ENCODE assay signal across 6 cellular contexts in the genomic region with DNA sequence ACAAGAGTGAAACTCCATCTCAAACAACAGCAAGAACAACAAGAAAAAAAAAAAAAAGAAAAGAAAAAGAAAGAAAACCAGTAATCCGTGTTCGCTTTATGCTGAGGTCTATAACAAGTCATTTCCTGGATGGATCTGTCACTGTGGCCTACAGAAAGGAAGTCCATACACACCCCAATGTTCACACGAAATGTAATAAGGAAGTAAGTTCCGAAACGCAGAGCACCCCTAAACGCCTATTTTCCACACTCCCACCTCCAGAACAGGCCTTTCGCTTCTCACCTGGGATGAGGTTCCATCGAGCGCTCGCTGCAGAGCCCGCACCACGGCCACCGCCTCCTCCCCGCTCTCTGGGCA. TPM values are rescaled to one million over a fixed set of nuclear protein-coding genes. Genes with fewer than 3 reads are reported as not detected.
A peak's percentile ranks its signal among the peaks of the same experiment; 100 is the strongest.
DNase-seq lines count a peak whose midpoint lies in the region; ATAC-seq, FAIRE-seq and TF ChIP-seq lines count a peak whose summit lies in the region.

No MANE protein-coding gene starts in this region.

- H4K8ac ChIP-seq in H1 (ENCODE audit: extremely low read depth, insufficient read depth, low read length) = peak overlapping the region; percentile 99; the same call in 1 of the 2 replicates

- H3K79me1 ChIP-seq in H1 (ENCODE audit: low read depth, low read length) = peaks cover 7% of the 10 kb centered on the region; the same call in 1 of the 2 replicates

- no peak overlapping the region for H4K91ac ChIP-seq in H1 (replicated peaks; ENCODE audit: insufficient read length, low read length)

- peaks cover 7% of the 10 kb centered on the region; the same call in 1 of the 2 replicates for H3K23me2 ChIP-seq in H1 (ENCODE audit: low read depth, low read length)

- H2AFZ ChIP-seq in Loucy (ENCODE audit: low read length) (peak overlapping the region; percentile 97; the same call in 1 of the 2 replicates), H1 (ENCODE audit: low read length) (no peak overlapping the region)

- no peak overlapping the region for H3K14ac ChIP-seq in H1 (ENCODE audit: insufficient read length)

- H3K9me3 ChIP-seq in Loucy (ENCODE audit: insufficient read depth, low read depth, low read length) = no peaks in the 10 kb centered on the region; the same call in 1 of the 2 replicates
- peaks cover 4 to 5% of the 10 kb centered on the region in 2 experiments; a peak in 3 of 4 replicates for H3K9me3 ChIP-seq in H1 (ENCODE audit: insufficient read depth in 2 of 2, low read depth in 1 of 2, low read length in 1 of 2)
- peaks cover 2% of the 10 kb centered on the region for H3K9me3 ChIP-seq in skeletal muscle satellite cell (replicated peaks; ENCODE audit: low read length)

- TF ChIP-seq POLR2A in GM12891 (IDR thresholded peaks at IDR 0.05; ENCODE audit: low read depth, low read length) (no peak), H1 (IDR thresholded peaks at IDR 0.05; ENCODE audit: control extremely low read depth in 1 of 2, low read depth in 2 of 2, low read length in 2 of 2) (no peak)

- H3K4me2 ChIP-seq in Loucy (ENCODE audit: low read depth, low read length, poor library complexity, severe bottlenecking) (peak overlapping the region; percentile 90), H1 (ENCODE audit: insufficient read depth in 1 of 2, low read depth in 2 of 2, low read length in 2 of 2) (peak overlapping the region; percentile 63 to 93), skeletal muscle satellite cell (ENCODE audit: low read length) (peak overlapping the region; percentile 83)

- peak overlapping the region; percentile 99 for H3K4me3 ChIP-seq in Loucy (ENCODE audit: low read length, poor library complexity, severe bottlenecking)
- peak overlapping the region; percentile 86 to 100 (median 93) for H3K4me3 ChIP-seq in H1 (ENCODE audit: extremely low read depth in 1 of 4, insufficient read depth in 2 of 4, low read depth in 3 of 4, low read length in 4 of 4)
- peak overlapping the region; percentile 85 for H3K4me3 ChIP-seq in skeletal muscle satellite cell (ENCODE audit: low read length)

- peak overlapping the region; percentile 88; the same call in 1 of the 2 replicates for H3K27ac ChIP-seq in H1 (ENCODE audit: low read depth, low read length)

- no peak overlapping the region for H2BK120ac ChIP-seq in H1 (replicated peaks; ENCODE audit: low read depth, low read length)

- H4K20me1 ChIP-seq in Loucy (ENCODE audit: insufficient read depth, low read length, poor library complexity, severe bottlenecking) (peaks cover 32% of the 10 kb centered on the region), H1 (replicated peaks in 1 of 2; ENCODE audit: control insufficient read depth in 1 of 2, insufficient read depth in 2 of 2, low read length in 2 of 2) (peaks cover 5 to 12% of the 10 kb centered on the region in 2 experiments)

- no peak overlapping the region for H2BK20ac ChIP-seq in H1 (ENCODE audit: low read length)

- H3K9ac ChIP-seq in Loucy (ENCODE audit: low read depth, low read length, poor library complexity, severe bottlenecking) (peak overlapping the region; percentile 91), H1 (replicated peaks in 1 of 4; ENCODE audit: extremely low read depth in 1 of 4, low read depth in 3 of 4, low read length in 3 of 4) (peak overlapping the region; percentile 46 to 95 (median 90)), skeletal muscle satellite cell (ENCODE audit: low read depth, low read length) (peak overlapping the region; percentile 95)

- FAIRE-seq in GM12891 (lab: Jason Lieb, UNC) (no peak), H1 (lab: Jason Lieb, UNC) (no peak)

- H3K23ac ChIP-seq in H1 (ENCODE audit: insufficient read length) = no peak overlapping the region

- WGBS in H1 (ENCODE audit: extremely low coverage in 1 of 2, insufficient coverage in 1 of 2, insufficient read length in 1 of 2, insufficient replicate concordance in 2 of 2, low coverage in 1 of 2, low lambda C conversion rate in 2 of 2, missing lambda C conversion rate in 1 of 2), 2 experiments = 3% methylated on average over 12 of the region's 14 CpGs; no CpG with 5 or more reads in 1 of the 2 experiments

- DNase-seq in GM12891 (ENCODE audit: insufficient read length, low spot score) (no peak), H1 (ENCODE audit: low read depth in 1 of 2, low spot score in 2 of 2) (no peak), glomerular visceral epithelial cell (ENCODE audit: extremely low spot score) (no peak)

- TF ChIP-seq EP300 in H1 (IDR thresholded peaks at IDR 0.05; ENCODE audit: borderline replicate concordance in 1 of 2, low read depth in 2 of 2, low read length in 2 of 2) = no peak

- H3K18ac ChIP-seq in H1 (ENCODE audit: extremely low read depth, low read length) = no peak overlapping the region

- no peak overlapping the region for H2AK5ac ChIP-seq in H1 (ENCODE audit: low read depth, low read length)

- H3K27me3 ChIP-seq in Loucy (ENCODE audit: insufficient read depth, low read length, poor library complexity, severe bottlenecking) (no peaks in the 10 kb centered on the region), H1 (replicated peaks in 1 of 4; ENCODE audit: control insufficient read depth in 3 of 4, extremely low read depth in 1 of 4, insufficient read depth in 3 of 4, low read length in 3 of 4) (no peaks in the 10 kb centered on the region), skeletal muscle satellite cell (ENCODE audit: control insufficient read depth, insufficient read depth, low read length) (no peaks in the 10 kb centered on the region)

- TF ChIP-seq RAD21 in H1 (IDR thresholded peaks at IDR 0.05 in 1 of 2, conservative IDR thresholded peaks at IDR 0.05 in 1 of 2; ENCODE audit: low read depth in 2 of 2, low read length in 2 of 2) = no peak

- POLR2A ChIA-PET in H1 (lab: Charles Lee; ENCODE audit: partially characterized antibody) = interaction anchor here (1.0 to 3.4 kb wide), 12 partner anchors 10 to 118 kb away, joined by 3 to 21 read pairs (median 6); a partner anchor contains a TSS

- H3F3A ChIP-seq in Loucy (ENCODE audit: low read depth) = no peaks in the 10 kb centered on the region

- H3K4me1 ChIP-seq in Loucy (ENCODE audit: insufficient read depth, low read length, poor library complexity, severe bottlenecking) (peaks cover 21% of the 10 kb centered on the region), H1 (replicated peaks in 1 of 4; ENCODE audit: control insufficient read depth in 3 of 4, insufficient read depth in 4 of 4, low read length in 3 of 4) (peaks cover 0 to 4% (median 0%) of the 10 kb centered on the region in 4 experiments; a peak in 3 of 7 replicates), skeletal muscle satellite cell (ENCODE audit: control insufficient read depth, insufficient read depth, low read length) (peaks cover 10% of the 10 kb centered on the region)

- H2BK5ac ChIP-seq in H1 (ENCODE audit: low read depth, low read length) = peak overlapping the region; percentile 93

- H3K36me3 ChIP-seq in Loucy (ENCODE audit: insufficient read depth, low read length) (peaks cover 2% of the 10 kb centered on the region; the same call in 1 of the 2 replicates), H1 (ENCODE audit: control insufficient read depth in 2 of 4, insufficient read depth in 4 of 4, low read length in 3 of 4) (peaks cover 0 to 19% (median 9%) of the 10 kb centered on the region in 4 experiments; a peak in 6 of 8 replicates), skeletal muscle satellite cell (ENCODE audit: insufficient read depth, low read length) (peaks cover 19% of the 10 kb centered on the region)

- H2BK15ac ChIP-seq in H1 (ENCODE audit: low read length) = no peak overlapping the region

- no peak overlapping the region for H3K56ac ChIP-seq in H1 (replicated peaks; ENCODE audit: insufficient read length, low read depth, low read length)

- CTCF ChIA-PET in H1 (lab: Charles Lee; ENCODE audit: partially characterized antibody) = interaction anchor here (2.0 kb wide), 1 partner anchor 41 kb away, joined by 6 read pairs; no protein-coding TSS in a partner anchor

- ATAC-seq in HG02970 (IDR thresholded peaks at IDR 0.05; ENCODE audit: low FRiP score, unreplicated experiment) = no peak

- H3K4ac ChIP-seq in H1 (replicated peaks; ENCODE audit: insufficient read length, low read depth, low read length) = no peak overlapping the region

- H3K9me2 ChIP-seq in Loucy (replicated peaks; ENCODE audit: low read depth, low read length) = no peaks in the 10 kb centered on the region

- peak overlapping the region; percentile 60; the same call in 1 of the 2 replicates for H2BK12ac ChIP-seq in H1 (ENCODE audit: low read depth, low read length)

- TF ChIP-seq CTCF in Loucy (conservative IDR thresholded peaks at IDR 0.05; ENCODE audit: low read length) (no peak), H1 (IDR thresholded peaks at IDR 0.05; ENCODE audit: control extremely low read depth in 1 of 3, insufficient read depth in 1 of 3, low read depth in 1 of 3, low read length in 3 of 3) (no peak)

- H3K79me2 ChIP-seq in Loucy (ENCODE audit: insufficient read depth, low read length) = peaks cover 60% of the 10 kb centered on the region
- H3K79me2 ChIP-seq in H1 (ENCODE audit: control insufficient read depth in 1 of 2, insufficient read depth in 2 of 2, low read length in 2 of 2) = peaks cover 9 to 33% of the 10 kb centered on the region in 2 experiments

- H4K5ac ChIP-seq in H1 (ENCODE audit: insufficient read length, low read depth, low read length) = peak overlapping the region; percentile 39

RNA-seq across cellular contexts. Expression of a gene that starts 0.7 kb away (rescaled TPM):
- 22.7 TPM for polyA plus RNA-seq in GM12891 (2012; ENCODE audit: low read depth, missing spikeins)
- 19.3 and 24.0 TPM in 2 replicates for total RNA-seq in H1 (2021; fragmentation: NEBNext Ultra II Directional; extraction: Animal tissue kit (Norgen Biotek cat#: 25700))
- 6.6 and 7.6 TPM in 2 replicates for polyA plus RNA-seq in H1 (2011; rRNA removed)
- polyA plus RNA-seq in H1 (2011; cell fraction: cytosol; rRNA removed) = 11.1 TPM
- 5.8 TPM for polyA plus RNA-seq in H1 (2011; cell fraction: nucleus; rRNA removed)
- 15.6 to 17.2 TPM (median 15.8 TPM) in 4 replicates for polyA plus RNA-seq in H1 (2012, experiment 1 of 2)
- 7.8 TPM for polyA plus RNA-seq in H1 (2012, experiment 2 of 2)
- 11.4 TPM for polyA plus RNA-seq in H1 (2013, experiment 1 of 2)
- 11.3 TPM for polyA plus RNA-seq in H1 (2013, experiment 2 of 2)
- 12.1 and 15.3 TPM in 2 replicates for polyA minus RNA-seq in H1 (2011; rRNA and poly(A)+ RNA removed)
- 13.5 TPM for polyA minus RNA-seq in H1 (2011; cell fraction: cytosol; rRNA and poly(A)+ RNA removed)
- 15.7 TPM for polyA minus RNA-seq in H1 (2011; cell fraction: nucleus; rRNA and poly(A)+ RNA removed)
- total RNA-seq in skeletal muscle satellite cell (2012; rRNA removed) = 19.2 and 24.3 TPM in 2 replicates

RNA-seq across cellular contexts. Expression of a gene that starts 5.1 kb away (rescaled TPM):
- 4.2 TPM for polyA plus RNA-seq in GM12891 (2012; ENCODE audit: low read depth, missing spikeins)
- 12.9 and 13.5 TPM in 2 replicates for total RNA-seq in H1 (2021; fragmentation: NEBNext Ultra II Directional; extraction: Animal tissue kit (Norgen Biotek cat#: 25700))
- 4.3 and 5.3 TPM in 2 replicates for polyA plus RNA-seq in H1 (2011; rRNA removed)
- 7.4 TPM for polyA plus RNA-seq in H1 (2011; cell fraction: cytosol; rRNA removed)
- 7.8 TPM for polyA plus RNA-seq in H1 (2011; cell fraction: nucleus; rRNA removed)
- 9.3 to 11.7 TPM (median 10.3 TPM) in 4 replicates for polyA plus RNA-seq in H1 (2012, experiment 1 of 2)
- polyA plus RNA-seq in H1 (2012, experiment 2 of 2) = 1.1 TPM
- polyA plus RNA-seq in H1 (2013, experiment 1 of 2) = 8.4 TPM
- 8.9 TPM for polyA plus RNA-seq in H1 (2013, experiment 2 of 2)
- polyA minus RNA-seq in H1 (2011; rRNA and poly(A)+ RNA removed) = 23.9 TPM in 2 replicates
- 10.9 TPM for polyA minus RNA-seq in H1 (2011; cell fraction: cytosol; rRNA and poly(A)+ RNA removed)
- 10.7 TPM for polyA minus RNA-seq in H1 (2011; cell fraction: nucleus; rRNA and poly(A)+ RNA removed)
- total RNA-seq in skeletal muscle satellite cell (2012; rRNA removed) = 7.9 and 11.2 TPM in 2 replicates

RNA-seq across cellular contexts. Expression of a gene that starts 26.6 kb away (rescaled TPM):
- 22.0 TPM for polyA plus RNA-seq in GM12891 (2012; ENCODE audit: low read depth, missing spikeins)
- 9.9 and 11.4 TPM in 2 replicates for total RNA-seq in H1 (2021; fragmentation: NEBNext Ultra II Directional; extraction: Animal tissue kit (Norgen Biotek cat#: 25700))
- polyA plus RNA-seq in H1 (2011; rRNA removed) = 9.4 and 12.5 TPM in 2 replicates
- 15.7 TPM for polyA plus RNA-seq in H1 (2011; cell fraction: cytosol; rRNA removed)
- polyA plus RNA-seq in H1 (2011; cell fraction: nucleus; rRNA removed) = 14.4 TPM
- 11.7 to 15.0 TPM (median 12.4 TPM) in 4 replicates for polyA plus RNA-seq in H1 (2012, experiment 1 of 2)
- polyA plus RNA-seq in H1 (2012, experiment 2 of 2) = 5.3 TPM
- 9.7 TPM for polyA plus RNA-seq in H1 (2013, experiment 1 of 2)
- polyA plus RNA-seq in H1 (2013, experiment 2 of 2) = 9.0 TPM
- polyA minus RNA-seq in H1 (2011; rRNA and poly(A)+ RNA removed) = 8.8 and 11.4 TPM in 2 replicates
- polyA minus RNA-seq in H1 (2011; cell fraction: cytosol; rRNA and poly(A)+ RNA removed) = 10.3 TPM
- 18.2 TPM for polyA minus RNA-seq in H1 (2011; cell fraction: nucleus; rRNA and poly(A)+ RNA removed)
- 4.8 and 5.8 TPM in 2 replicates for total RNA-seq in skeletal muscle satellite cell (2012; rRNA removed)

RNA-seq across cellular contexts. Expression of a gene that starts 33.4 kb away (rescaled TPM):
- 1,333 TPM for polyA plus RNA-seq in GM12891 (2012; ENCODE audit: low read depth, missing spikeins)
- total RNA-seq in H1 (2021; fragmentation: NEBNext Ultra II Directional; extraction: Animal tissue kit (Norgen Biotek cat#: 25700)) = 506 and 539 TPM in 2 replicates
- 2,240 and 4,362 TPM in 2 replicates for polyA plus RNA-seq in H1 (2011; rRNA removed)
- 1,896 TPM for polyA plus RNA-seq in H1 (2011; cell fraction: cytosol; rRNA removed)
- polyA plus RNA-seq in H1 (2011; cell fraction: nucleus; rRNA removed) = 311 TPM
- 1,096 to 1,517 TPM (median 1,385 TPM) in 4 replicates for polyA plus RNA-seq in H1 (2012, experiment 1 of 2)
- 20,372 TPM for polyA plus RNA-seq in H1 (2012, experiment 2 of 2)
- 727 TPM for polyA plus RNA-seq in H1 (2013, experiment 1 of 2)
- 672 TPM for polyA plus RNA-seq in H1 (2013, experiment 2 of 2)
- polyA minus RNA-seq in H1 (2011; rRNA and poly(A)+ RNA removed) = 145 and 164 TPM in 2 replicates
- 160 TPM for polyA minus RNA-seq in H1 (2011; cell fraction: cytosol; rRNA and poly(A)+ RNA removed)
- 92.3 TPM for polyA minus RNA-seq in H1 (2011; cell fraction: nucleus; rRNA and poly(A)+ RNA removed)
- total RNA-seq in skeletal muscle satellite cell (2012; rRNA removed) = 306 and 312 TPM in 2 replicates

RNA-seq across cellular contexts. Expression of a gene that starts 52.6 kb away (rescaled TPM):
- 2.1 TPM for polyA plus RNA-seq in GM12891 (2012; ENCODE audit: low read depth, missing spikeins)
- 7.5 and 7.6 TPM in 2 replicates for total RNA-seq in H1 (2021; fragmentation: NEBNext Ultra II Directional; extraction: Animal tissue kit (Norgen Biotek cat#: 25700))
- polyA plus RNA-seq in H1 (2011; rRNA removed) = 3.2 and 4.3 TPM in 2 replicates
- 5.4 TPM for polyA plus RNA-seq in H1 (2011; cell fraction: cytosol; rRNA removed)
- polyA plus RNA-seq in H1 (2011; cell fraction: nucleus; rRNA removed) = 0.94 TPM
- 4.4 to 6.7 TPM (median 4.8 TPM) in 4 replicates for polyA plus RNA-seq in H1 (2012, experiment 1 of 2)
- 0.56 TPM for polyA plus RNA-seq in H1 (2012, experiment 2 of 2)
- 4.5 TPM for polyA plus RNA-seq in H1 (2013, experiment 1 of 2)
- polyA plus RNA-seq in H1 (2013, experiment 2 of 2) = 4.8 TPM
- 2.2 and 3.1 TPM in 2 replicates for polyA minus RNA-seq in H1 (2011; rRNA and poly(A)+ RNA removed)
- 3.2 TPM for polyA minus RNA-seq in H1 (2011; cell fraction: cytosol; rRNA and poly(A)+ RNA removed)
- 5.0 TPM for polyA minus RNA-seq in H1 (2011; cell fraction: nucleus; rRNA and poly(A)+ RNA removed)
- total RNA-seq in skeletal muscle satellite cell (2012; rRNA removed) = 8.1 and 9.6 TPM in 2 replicates
